In genomic region chr15:91412529-91412928, GRCh38 we compare ENCODE assay signal across 19 cellular contexts.
DNase-seq lines count a peak whose midpoint lies in the region; ATAC-seq, FAIRE-seq and TF ChIP-seq lines count a peak whose summit lies in the region.
"Had no signal": no experiment of that assay in that cellular context is flagged by ENCODE, and none has a peak within 500 bp of the region (broad histone marks: within the 10 kb centered on the region; RNA-seq: fewer than 3 reads in every experiment).

No MANE protein-coding gene starts in this region.

- no peak overlapping the region for H3K4me3 ChIP-seq in upper lobe of right lung
- H3K4me3 ChIP-seq: GM12878, HAP-1 had no signal

- H3K9me3 Mint-ChIP-seq in osteocyte (ENCODE audit: unreplicated experiment) (peaks cover 5% of the 10 kb centered on the region), T-cell (peaks cover 0 to 14% (median 0%) of the 10 kb centered on the region in 3 donors)

- intact Hi-C loops in upper lobe of right lung (cut with DNase I) = no loop called here

- H3K27ac Mint-ChIP-seq in osteocyte (ENCODE audit: unreplicated experiment) (no peak overlapping the region), T-cell (no peak overlapping the region)

- no peaks in the 10 kb centered on the region for H3K27me3 ChIP-seq in upper lobe of right lung

- no peaks in the 10 kb centered on the region for H3K36me3 ChIP-seq in upper lobe of right lung
- H3K36me3 ChIP-seq: HAP-1 had no signal

- DNase-seq in NOMO-1 treated with DMSO at 0.1 percent for 48 hours (lab: John Stamatoyannopoulos, UW; ENCODE audit: unreplicated experiment) (peak; percentile 23), NOMO-1 treated with dmso at 0.1 percent for 144 hours (lab: John Stamatoyannopoulos, UW; ENCODE audit: unreplicated experiment) (no peak), NCI-H2171 (lab: John Stamatoyannopoulos, UW) (peak; percentile 21), upper lobe of right lung (no peak), osteocyte (ENCODE audit: extremely low spot score, unreplicated experiment) (no peak), mucosa of gallbladder (ENCODE audit: low spot score) (no peak), T-cell (no peak)
- DNase-seq: DMS53, Karpas-422, NCI-H1048, NCI-H146, NCI-H2081 treated with DMSO at 0.1 percent for 48 hours, NCI-H345, NCI-H748 treated with DMSO at 0.1 percent for 48 hours, T-helper 2 cell had no signal

- H3K4me3 Mint-ChIP-seq in osteocyte (ENCODE audit: unreplicated experiment) (no peak overlapping the region), T-cell (no peak overlapping the region)

- no peaks in the 10 kb centered on the region for H3K4me1 Mint-ChIP-seq in osteocyte (ENCODE audit: unreplicated experiment)
- H3K4me1 Mint-ChIP-seq in T-cell = peaks cover 14 to 21% (median 17%) of the 10 kb centered on the region in 3 donors

- peak; percentile 80 for FAIRE-seq in endometrium (lab: Jason Lieb, UNC)
- FAIRE-seq: GM12878, GM18507 had no signal

- POLR2A ChIA-PET in T-cell (lab: Charles Lee) = no interaction called here

- no peaks in the 10 kb centered on the region for H3K9me3 ChIP-seq in upper lobe of right lung
- H3K9me3 ChIP-seq: HAP-1 had no signal

- H3K27ac ChIP-seq in upper lobe of right lung = no peak overlapping the region

- ATAC-seq in upper lobe of right lung (peak; percentile 54), T-cell (replicated peaks in 1 of 4) (no peak)
- ATAC-seq: GM12878 had no signal

- H3K27me3 Mint-ChIP-seq in osteocyte (ENCODE audit: unreplicated experiment) (no peaks in the 10 kb centered on the region), T-cell (no peaks in the 10 kb centered on the region)

- CTCF ChIA-PET in T-cell (lab: Charles Lee) = no interaction called here

- TF ChIP-seq CTCF in upper lobe of right lung (IDR thresholded peaks at IDR 0.05) (no peak), osteocyte (IDR thresholded peaks at IDR 0.05) (no peak)

- no peaks in the 10 kb centered on the region for H3K36me3 Mint-ChIP-seq in osteocyte (ENCODE audit: unreplicated experiment)
- H3K36me3 Mint-ChIP-seq in T-cell = peaks cover 2% of the 10 kb centered on the region

- H3K4me1 ChIP-seq in upper lobe of right lung = no peaks in the 10 kb centered on the region
- H3K4me1 ChIP-seq: HAP-1 had no signal

Comparison
In these comparisons a context has a peak if more than half of its experiments do, and no peak if none do; other contexts are left out.
1. DNase-seq: peak in NOMO-1 treated with DMSO at 0.1 percent for 48 hours (single experiment) and NCI-H2171 (single experiment); none in NOMO-1 treated with dmso at 0.1 percent for 144 hours (single experiment), upper lobe of right lung (single experiment), osteocyte (single experiment), mucosa of gallbladder (single experiment) and T-cell (0 of 34).